16 cellular contexts compared by ENCODE assay signal in genomic region chr6:133854167-133854632, GRCh38. TPM values are rescaled to one million over a fixed set of nuclear protein-coding genes. Genes with fewer than 3 reads are reported as not detected.
DNase-seq lines count a peak whose midpoint lies in the region; ATAC-seq and TF ChIP-seq lines count a peak whose summit lies in the region.
"Had no signal": no experiment of that assay in that cellular context is flagged by ENCODE, and none has a peak within 500 bp of the region (broad histone marks: within the 10 kb centered on the region; RNA-seq: fewer than 3 reads in every experiment).

No MANE protein-coding gene starts in this region.

- ATAC-seq in right cardiac atrium (no peak), HG03520 (IDR thresholded peaks at IDR 0.05; ENCODE audit: unreplicated experiment) (no peak)
- ATAC-seq: activated CD4-positive, CD25-positive, alpha-beta regulatory T cell treated with anti-CD3 and anti-CD28 coated beads, Interleukin-2, amount 50 U/mL, for 24 hours had no signal

- no peak for DNase-seq in right cardiac atrium
- no peak for DNase-seq in right atrium auricular region (ENCODE audit: low spot score)
- no peak for DNase-seq in brain microvascular endothelial cell
- DNase-seq in left kidney (ENCODE audit: low read depth, low spot score), result peak; percentile 77
- no peak for DNase-seq in thyroid gland
- no peak for DNase-seq in G401 (ENCODE audit: low spot score)
- no peak for DNase-seq in prostate gland (ENCODE audit: low spot score)
- DNase-seq: BE2C; effector CD4-positive, alpha-beta T cell; mammary epithelial cell; NCI-H2081 had no signal

- H3K27me3 ChIP-seq in right cardiac atrium (ENCODE audit: control insufficient read depth, insufficient read depth) (no peaks in the 10 kb centered on the region), right atrium auricular region (peaks cover 0 to 8% of the 10 kb centered on the region in 2 donors), brain microvascular endothelial cell (replicated peaks) (peaks cover 29% of the 10 kb centered on the region), thyroid gland (peaks cover 22% of the 10 kb centered on the region), prostate gland (replicated peaks; ENCODE audit: insufficient read depth) (peaks cover 20% of the 10 kb centered on the region)

- H3K4me1 ChIP-seq in right cardiac atrium (ENCODE audit: control insufficient read depth, insufficient read depth, low read length) (no peaks in the 10 kb centered on the region), right atrium auricular region (peaks cover 0 to 5% of the 10 kb centered on the region in 2 donors), thyroid gland (no peaks in the 10 kb centered on the region), prostate gland (replicated peaks) (no peaks in the 10 kb centered on the region)
- H3K4me1 ChIP-seq: BE2C, parathyroid adenoma had no signal

- intact Hi-C loops in right cardiac atrium (cut with DNase I) (no loop called here), thyroid gland (cut with DNase I) (no loop called here), prostate gland (cut with DNase I) (loop anchor here (10.0 kb wide), 1 partner anchor 241 kb away; no protein-coding TSS in a partner anchor)

- H3K36me3 ChIP-seq in right atrium auricular region (no peaks in the 10 kb centered on the region), brain microvascular endothelial cell (replicated peaks) (no peaks in the 10 kb centered on the region), thyroid gland (no peaks in the 10 kb centered on the region), prostate gland (no peaks in the 10 kb centered on the region)
- H3K36me3 ChIP-seq: BE2C, gastroesophageal sphincter had no signal

- H3K27ac ChIP-seq in right cardiac atrium (ENCODE audit: low read length) (no peak overlapping the region), right atrium auricular region (no peak overlapping the region), brain microvascular endothelial cell (no peak overlapping the region), thyroid gland (no peak overlapping the region), prostate gland (no peak overlapping the region)
- H3K27ac ChIP-seq: gastroesophageal sphincter, parathyroid adenoma had no signal

- in situ Hi-C loops in brain microvascular endothelial cell (cut with HindIII; ENCODE audit: low pct_ligation_motif_present, low sequenced_read_pairs), result no loop called here
- in situ Hi-C loops in G401 (cut with HindIII; ENCODE audit: low sequenced_read_pairs), result no loop called here

- TF ChIP-seq CTCF in right atrium auricular region (IDR thresholded peaks at IDR 0.05) (no peak), brain microvascular endothelial cell (IDR thresholded peaks at IDR 0.05; ENCODE audit: low read depth, low read length, missing control alignments) (no peak), thyroid gland (IDR thresholded peaks at IDR 0.05) (no peak), prostate gland (IDR thresholded peaks at IDR 0.05) (no peak)

- H3K9me3 ChIP-seq in right cardiac atrium (ENCODE audit: control insufficient read depth, low read length) (no peaks in the 10 kb centered on the region), right atrium auricular region (no peaks in the 10 kb centered on the region), thyroid gland (no peaks in the 10 kb centered on the region), prostate gland (no peaks in the 10 kb centered on the region)
- H3K9me3 ChIP-seq: BE2C, gastroesophageal sphincter had no signal

- WGBS in right cardiac atrium, result 22% methylated on average over 17 of the region's 17 CpGs
- 17 to 22% methylated on average over 17 of the region's 17 CpGs for WGBS in thyroid gland, 2 donors
- 30% methylated on average over 17 of the region's 17 CpGs for WGBS in prostate gland

- H3K4me3 ChIP-seq in right cardiac atrium (ENCODE audit: low read length), result peak overlapping the region; percentile 50
- H3K4me3 ChIP-seq in right atrium auricular region, result peak overlapping the region in 1 of 2 donors; percentile 38
- peak overlapping the region; percentile 53 for H3K4me3 ChIP-seq in brain microvascular endothelial cell (ENCODE audit: low read depth, low read length)
- no peak overlapping the region for H3K4me3 ChIP-seq in thyroid gland (replicated peaks in 1 of 3)
- H3K4me3 ChIP-seq in prostate gland, result no peak overlapping the region

- TF ChIP-seq POLR2A in thyroid gland (IDR thresholded peaks at IDR 0.05) (no peak), prostate gland (IDR thresholded peaks at IDR 0.05) (no peak)

RNA-seq across cellular contexts. Expression of gene TCF21, which starts 34.7 kb away (rescaled TPM):
- total RNA-seq in right cardiac atrium (10 to 100 TPM in 3 of 4 donors, 1 to 10 TPM in 1; 10.0 to 25.4 (median 12.9) TPM), right atrium auricular region (10 to 100 TPM in 1 of 2 donors, 1 to 10 TPM in 1; 7.5 to 16.5 TPM), thyroid gland (1 to 10 TPM in 1 of 4 donors, under 1 TPM in 1, not detected in 2; 0.20 to 1.4 TPM), prostate gland (1 to 10 TPM; 4.9 to 9.7 TPM)
- polyA plus RNA-seq in right cardiac atrium, result 7.9 TPM
- not detected in 2 replicates for total RNA-seq in G401 (2014; rRNA removed; shearing (Covaris generic))
- total RNA-seq: mammary epithelial cell, OCI-LY7 had no signal
- polyA plus RNA-seq: mammary epithelial cell had no signal

Comparison
In these comparisons a context has a peak if more than half of its experiments do, and no peak if none do; other contexts are left out.
1. H3K4me3 ChIP-seq: peak in right cardiac atrium (single experiment) and brain microvascular endothelial cell (single experiment); none in thyroid gland (0 of 3) and prostate gland (0 of 2).